In genomic region chr3:20186600-20187004, GRCh38 we compare ENCODE assay signal across 8 cellular contexts. TPM values are rescaled to one million over a fixed set of nuclear protein-coding genes. Genes with fewer than 3 reads are reported as not detected.
A peak's percentile ranks its signal among the peaks of the same experiment; 100 is the strongest.
DNase-seq lines count a peak whose midpoint lies in the region; ATAC-seq and TF ChIP-seq lines count a peak whose summit lies in the region.

No MANE protein-coding gene starts in this region.

- H3K27me3 ChIP-seq in dorsolateral prefrontal cortex (no peaks in the 10 kb centered on the region), neuron (ENCODE audit: insufficient read depth, low read length) (no peaks in the 10 kb centered on the region)

- intact Hi-C loops in dorsolateral prefrontal cortex (cut with DNase I), result loop anchor here (1.0 to 5.0 kb wide), 6 partner anchors 44 to 299 kb away; partner anchors contain the start of genes RAB5A (in 2 of the 2) and KAT2B (in 1 of the 2)

- H3K4me1 Mint-ChIP-seq in activated CD8-positive, alpha-beta memory T cell treated with anti-CD3 and anti-CD28 coated beads, Interleukin-2, amount 10 ng/mL, durations not matched to agents 7 days and 5 days, result peaks cover 29% of the 10 kb centered on the region

- peaks cover 12% of the 10 kb centered on the region for H3K4me1 ChIP-seq in neuron (ENCODE audit: insufficient read depth, low read length)

- no peaks in the 10 kb centered on the region for H3K9me3 Mint-ChIP-seq in activated CD8-positive, alpha-beta memory T cell treated with anti-CD3 and anti-CD28 coated beads, Interleukin-2, amount 10 ng/mL, durations not matched to agents 7 days and 5 days (ENCODE audit: low read depth)
- no peaks in the 10 kb centered on the region for H3K9me3 Mint-ChIP-seq in activated naive CD4-positive, alpha-beta T cell treated with anti-CD3 and anti-CD28 coated beads, Interleukin-2, amount 50 U/mL, for 72 hours

- peak; percentile 1 for ATAC-seq in activated CD8-positive, alpha-beta memory T cell treated with anti-CD3 and anti-CD28 coated beads, Interleukin-2, amount 10 ng/mL, durations not matched to agents 7 days and 5 days
- ATAC-seq in HG03575 (IDR thresholded peaks at IDR 0.05; ENCODE audit: extremely low read depth, insufficient number of reproducible peaks, low FRiP score, unreplicated experiment), result peak; percentile 0
- ATAC-seq in activated naive CD4-positive, alpha-beta T cell treated with anti-CD3 and anti-CD28 coated beads, Interleukin-2, amount 50 U/mL, for 72 hours, result no peak

- CTCF ChIA-PET in activated CD8-positive, alpha-beta memory T cell treated with anti-CD3 and anti-CD28 coated beads, Interleukin-2, amount 10 ng/mL, durations not matched to agents 7 days and 5 days (lab: Charles Lee), result interaction anchor here (0.8 to 1.5 kb wide), 3 partner anchors 145 to 299 kb away, joined by 3 to 5 read pairs (median 3); no protein-coding TSS in a partner anchor

- no peak overlapping the region for H3K27ac Mint-ChIP-seq in activated CD8-positive, alpha-beta memory T cell treated with anti-CD3 and anti-CD28 coated beads, Interleukin-2, amount 10 ng/mL, durations not matched to agents 7 days and 5 days
- no peak overlapping the region for H3K27ac Mint-ChIP-seq in activated naive CD4-positive, alpha-beta T cell treated with anti-CD3 and anti-CD28 coated beads, Interleukin-2, amount 50 U/mL, for 72 hours

- peaks cover 17% of the 10 kb centered on the region for H3K36me3 Mint-ChIP-seq in activated CD8-positive, alpha-beta memory T cell treated with anti-CD3 and anti-CD28 coated beads, Interleukin-2, amount 10 ng/mL, durations not matched to agents 7 days and 5 days
- H3K36me3 Mint-ChIP-seq in activated naive CD4-positive, alpha-beta T cell treated with anti-CD3 and anti-CD28 coated beads, Interleukin-2, amount 50 U/mL, for 72 hours, result peaks cover 0 to 7% of the 10 kb centered on the region in 2 donors

- H3K4me3 ChIP-seq in dorsolateral prefrontal cortex (peak overlapping the region; percentile 55 to 98 (median 77)), neuron (ENCODE audit: low read length) (peak overlapping the region; percentile 89)

- peak in 2 of 56 donors; percentile 2 to 9 for TF ChIP-seq CTCF in dorsolateral prefrontal cortex (IDR thresholded peaks at IDR 0.05 in 54 of 56, conservative IDR thresholded peaks at IDR 0.05 in 2 of 56; ENCODE audit: low read depth in 1 of 56, partially characterized antibody in 56 of 56)

- no peak for DNase-seq in activated CD8-positive, alpha-beta memory T cell treated with anti-CD3 and anti-CD28 coated beads, Interleukin-2, amount 10 ng/mL, durations not matched to agents 7 days and 5 days
- no peak for DNase-seq in activated CD8-positive, alpha-beta memory T cell treated with anti-CD3 and anti-CD28 coated beads, Interleukin-2, amount 50 U/mL, for 48 hours
- DNase-seq in dorsolateral prefrontal cortex (no peak), DMS153 (lab: John Stamatoyannopoulos, UW) (no peak), NCI-H1417 treated with DMSO at 0.1 percent for 48 hours (lab: John Stamatoyannopoulos, UW) (no peak)
- DNase-seq in activated naive CD4-positive, alpha-beta T cell treated with anti-CD3 and anti-CD28 coated beads, Interleukin-2, amount 50 U/mL, for 72 hours (ENCODE audit: low spot score in 2 of 2), result no peak

- no peak overlapping the region for H3K4me3 Mint-ChIP-seq in activated CD8-positive, alpha-beta memory T cell treated with anti-CD3 and anti-CD28 coated beads, Interleukin-2, amount 10 ng/mL, durations not matched to agents 7 days and 5 days

- H2AFZ ChIP-seq in neuron (ENCODE audit: low read depth, low read length), result peak overlapping the region; percentile 74

- H3K27me3 Mint-ChIP-seq in activated CD8-positive, alpha-beta memory T cell treated with anti-CD3 and anti-CD28 coated beads, Interleukin-2, amount 10 ng/mL, durations not matched to agents 7 days and 5 days, result no peaks in the 10 kb centered on the region

- peaks cover 19% of the 10 kb centered on the region for H3K36me3 ChIP-seq in neuron (ENCODE audit: insufficient read depth, low read length)

- H3K27ac ChIP-seq in dorsolateral prefrontal cortex, result peak overlapping the region; percentile 58 to 97 (median 90)

- no peaks in the 10 kb centered on the region for H3K9me3 ChIP-seq in neuron (ENCODE audit: low read length)

RNA-seq across cellular contexts. Expression of gene SGO1, which starts 0.6 kb away (rescaled TPM):
- total RNA-seq in activated CD8-positive, alpha-beta memory T cell treated with anti-CD3 and anti-CD28 coated beads, Interleukin-2, amount 10 ng/mL, durations not matched to agents 7 days and 5 days, result 10 to 100 TPM; 38.5 to 43.5 TPM
- total RNA-seq in dorsolateral prefrontal cortex, result under 1 TPM in 15 of 120 experiments, not detected in 105; 0.19 to 0.95 (median 0.43) TPM
- 10 to 100 TPM; 29.1 to 38.0 TPM for total RNA-seq in activated naive CD4-positive, alpha-beta T cell treated with anti-CD3 and anti-CD28 coated beads, Interleukin-2, amount 50 U/mL, for 72 hours

Comparison
In these comparisons a context has a peak if more than half of its experiments do, and no peak if none do; other contexts are left out.
1. ATAC-seq: peak in activated CD8-positive, alpha-beta memory T cell treated with anti-CD3 and anti-CD28 coated beads, Interleukin-2, amount 10 ng/mL, durations not matched to agents 7 days and 5 days (single experiment) and HG03575 (single experiment); none in activated naive CD4-positive, alpha-beta T cell treated with anti-CD3 and anti-CD28 coated beads, Interleukin-2, amount 50 U/mL, for 72 hours (0 of 2).
2. RNA of gene SGO1, which starts 0.6 kb away (total RNA-seq): 38.5 to 43.5 TPM in activated CD8-positive, alpha-beta memory T cell treated with anti-CD3 and anti-CD28 coated beads, Interleukin-2, amount 10 ng/mL, durations not matched to agents 7 days and 5 days and 29.1 to 38.0 TPM in activated naive CD4-positive, alpha-beta T cell treated with anti-CD3 and anti-CD28 coated beads, Interleukin-2, amount 50 U/mL, for 72 hours; 0.19 to 0.95 TPM in dorsolateral prefrontal cortex; every median in the first group is over 10 times any median in the second.